2 cellular contexts compared by ENCODE assay signal in the genomic region with DNA sequence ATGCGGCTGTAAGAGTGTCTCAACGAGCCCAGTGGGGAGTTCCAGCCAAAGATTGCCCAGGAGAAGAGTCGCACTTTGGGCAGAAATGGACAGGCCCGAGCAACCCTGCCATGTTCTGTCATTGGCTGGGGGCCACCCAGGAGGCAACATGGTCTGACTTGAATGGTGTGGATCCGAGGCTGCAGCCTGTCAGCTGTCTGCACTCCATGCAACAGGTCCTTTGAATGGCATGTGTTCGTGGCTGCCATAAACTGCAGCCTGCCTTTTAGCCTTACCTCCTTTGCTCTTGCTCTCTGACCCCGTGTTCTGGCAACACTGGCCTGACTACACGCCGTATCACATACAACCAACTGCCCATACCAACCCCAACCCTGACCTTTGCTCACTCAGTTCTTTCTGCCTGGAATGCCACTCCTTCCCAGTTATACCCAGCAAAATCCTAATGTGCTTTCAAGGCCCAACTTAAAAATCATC.
A peak's percentile ranks its signal among the peaks of the same experiment; 100 is the strongest.
TF ChIP-seq lines count a peak whose summit lies in the region.

No MANE protein-coding gene starts in this region.

TF ChIP-seq in liver, 16 proteins besides CTCF, POLR2A, EP300 and RAD21 (continued from another document):
- TF ChIP-seq, protein P1, sequence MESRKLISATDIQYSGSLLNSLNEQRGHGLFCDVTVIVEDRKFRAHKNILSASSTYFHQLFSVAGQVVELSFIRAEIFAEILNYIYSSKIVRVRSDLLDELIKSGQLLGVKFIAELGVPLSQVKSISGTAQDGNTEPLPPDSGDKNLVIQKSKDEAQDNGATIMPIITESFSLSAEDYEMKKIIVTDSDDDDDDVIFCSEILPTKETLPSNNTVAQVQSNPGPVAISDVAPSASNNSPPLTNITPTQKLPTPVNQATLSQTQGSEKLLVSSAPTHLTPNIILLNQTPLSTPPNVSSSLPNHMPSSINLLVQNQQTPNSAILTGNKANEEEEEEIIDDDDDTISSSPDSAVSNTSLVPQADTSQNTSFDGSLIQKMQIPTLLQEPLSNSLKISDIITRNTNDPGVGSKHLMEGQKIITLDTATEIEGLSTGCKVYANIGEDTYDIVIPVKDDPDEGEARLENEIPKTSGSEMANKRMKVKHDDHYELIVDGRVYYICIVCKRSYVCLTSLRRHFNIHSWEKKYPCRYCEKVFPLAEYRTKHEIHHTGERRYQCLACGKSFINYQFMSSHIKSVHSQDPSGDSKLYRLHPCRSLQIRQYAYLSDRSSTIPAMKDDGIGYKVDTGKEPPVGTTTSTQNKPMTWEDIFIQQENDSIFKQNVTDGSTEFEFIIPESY (IDR thresholded peaks at IDR 0.05) = peak; percentile 64
- TF ChIP-seq HNF4A (conservative IDR thresholded peaks at IDR 0.05) = peak; percentile 97 to 98
- peak; percentile 90 for TF ChIP-seq HNF4G (IDR thresholded peaks at IDR 0.05)
- TF ChIP-seq TAF1 (conservative IDR thresholded peaks at IDR 0.05) = no peak
- peak; percentile 98 for TF ChIP-seq SP1 (IDR thresholded peaks at IDR 0.05)
- TF ChIP-seq RXRA (IDR thresholded peaks at IDR 0.05) = peak; percentile 93 to 95
- TF ChIP-seq, protein P2, sequence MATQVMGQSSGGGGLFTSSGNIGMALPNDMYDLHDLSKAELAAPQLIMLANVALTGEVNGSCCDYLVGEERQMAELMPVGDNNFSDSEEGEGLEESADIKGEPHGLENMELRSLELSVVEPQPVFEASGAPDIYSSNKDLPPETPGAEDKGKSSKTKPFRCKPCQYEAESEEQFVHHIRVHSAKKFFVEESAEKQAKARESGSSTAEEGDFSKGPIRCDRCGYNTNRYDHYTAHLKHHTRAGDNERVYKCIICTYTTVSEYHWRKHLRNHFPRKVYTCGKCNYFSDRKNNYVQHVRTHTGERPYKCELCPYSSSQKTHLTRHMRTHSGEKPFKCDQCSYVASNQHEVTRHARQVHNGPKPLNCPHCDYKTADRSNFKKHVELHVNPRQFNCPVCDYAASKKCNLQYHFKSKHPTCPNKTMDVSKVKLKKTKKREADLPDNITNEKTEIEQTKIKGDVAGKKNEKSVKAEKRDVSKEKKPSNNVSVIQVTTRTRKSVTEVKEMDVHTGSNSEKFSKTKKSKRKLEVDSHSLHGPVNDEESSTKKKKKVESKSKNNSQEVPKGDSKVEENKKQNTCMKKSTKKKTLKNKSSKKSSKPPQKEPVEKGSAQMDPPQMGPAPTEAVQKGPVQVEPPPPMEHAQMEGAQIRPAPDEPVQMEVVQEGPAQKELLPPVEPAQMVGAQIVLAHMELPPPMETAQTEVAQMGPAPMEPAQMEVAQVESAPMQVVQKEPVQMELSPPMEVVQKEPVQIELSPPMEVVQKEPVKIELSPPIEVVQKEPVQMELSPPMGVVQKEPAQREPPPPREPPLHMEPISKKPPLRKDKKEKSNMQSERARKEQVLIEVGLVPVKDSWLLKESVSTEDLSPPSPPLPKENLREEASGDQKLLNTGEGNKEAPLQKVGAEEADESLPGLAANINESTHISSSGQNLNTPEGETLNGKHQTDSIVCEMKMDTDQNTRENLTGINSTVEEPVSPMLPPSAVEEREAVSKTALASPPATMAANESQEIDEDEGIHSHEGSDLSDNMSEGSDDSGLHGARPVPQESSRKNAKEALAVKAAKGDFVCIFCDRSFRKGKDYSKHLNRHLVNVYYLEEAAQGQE (IDR thresholded peaks at IDR 0.05) = peak; percentile 73
- TF ChIP-seq NR2F2 (IDR thresholded peaks at IDR 0.05) = peak; percentile 83
- TF ChIP-seq FOXA2 (IDR thresholded peaks at IDR 0.05) = peak; percentile 31
- peak in 1 of 2 donors; percentile 42 for TF ChIP-seq EGR1 (IDR thresholded peaks at IDR 0.05; ENCODE audit: low read depth in 2 of 2)
- no peak for TF ChIP-seq GABPA (IDR thresholded peaks at IDR 0.05 in 1 of 2, conservative IDR thresholded peaks at IDR 0.05 in 1 of 2)

TF ChIP-seq in SK-N-SH, 30 proteins besides CTCF, POLR2A, EP300 and RAD21 (continued from another document):
- TF ChIP-seq, protein P2 (IDR thresholded peaks at IDR 0.05; ENCODE audit: low read depth, low read length) = no peak
- TF ChIP-seq NRF1 (IDR thresholded peaks at IDR 0.05; ENCODE audit: low read depth, low read length) = no peak
- TF ChIP-seq, protein P3, sequence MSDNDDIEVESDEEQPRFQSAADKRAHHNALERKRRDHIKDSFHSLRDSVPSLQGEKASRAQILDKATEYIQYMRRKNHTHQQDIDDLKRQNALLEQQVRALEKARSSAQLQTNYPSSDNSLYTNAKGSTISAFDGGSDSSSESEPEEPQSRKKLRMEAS (IDR thresholded peaks at IDR 0.05; ENCODE audit: low read depth) = no peak
- no peak for TF ChIP-seq GABPA (IDR thresholded peaks at IDR 0.05; ENCODE audit: low read depth)
- TF ChIP-seq MXI1 (IDR thresholded peaks at IDR 0.05; ENCODE audit: low read depth, low read length) = no peak
- no peak for TF ChIP-seq TCF12 (IDR thresholded peaks at IDR 0.05)
- TF ChIP-seq TEAD4 (IDR thresholded peaks at IDR 0.05; ENCODE audit: borderline replicate concordance, insufficient read depth) = no peak
- TF ChIP-seq GATA2 (CRISPR knock-in tag; IDR thresholded peaks at IDR 0.05) = no peak
- no peak for TF ChIP-seq CHD2 (IDR thresholded peaks at IDR 0.05; ENCODE audit: low read length, partially characterized antibody)
- no peak for TF ChIP-seq ELF1 (IDR thresholded peaks at IDR 0.05)
- TF ChIP-seq, protein P1 (IDR thresholded peaks at IDR 0.05; ENCODE audit: borderline replicate concordance, low read depth) = no peak
